Comparison of ENCODE assay signal across 19 cellular contexts in genomic region chr21:25458484-25458883, GRCh38.
DNase-seq lines count a peak whose midpoint lies in the region; ATAC-seq, FAIRE-seq and TF ChIP-seq lines count a peak whose summit lies in the region.
"Had no signal": no experiment of that assay in that cellular context is flagged by ENCODE, and none has a peak within 500 bp of the region (broad histone marks: within the 10 kb centered on the region; RNA-seq: fewer than 3 reads in every experiment).

No MANE protein-coding gene starts in this region.

- no peak for ATAC-seq in activated CD8-positive, alpha-beta T cell treated with anti-CD3 and anti-CD28 coated beads, Interleukin-2, amount 10 ng/mL, durations not matched to agents 7 days and 5 days
- ATAC-seq in naive thymus-derived CD4-positive, alpha-beta T cell = no peak
- ATAC-seq in GM18505 (IDR thresholded peaks at IDR 0.05; ENCODE audit: unreplicated experiment) (no peak), GM21717 (IDR thresholded peaks at IDR 0.05; ENCODE audit: unreplicated experiment) (no peak)
- ATAC-seq: A549 had no signal

- no peaks in the 10 kb centered on the region for H3K36me3 ChIP-seq in naive thymus-derived CD4-positive, alpha-beta T cell (ENCODE audit: control insufficient read depth in 2 of 3, insufficient read depth in 3 of 3, low read length in 3 of 3)
- no peaks in the 10 kb centered on the region for H3K36me3 ChIP-seq in left ventricle myocardium inferior
- H3K36me3 ChIP-seq: brain microvascular endothelial cell, tibial nerve had no signal

- CTCF ChIA-PET in activated CD8-positive, alpha-beta T cell treated with anti-CD3 and anti-CD28 coated beads, Interleukin-2, amount 10 ng/mL, durations not matched to agents 7 days and 5 days (lab: Charles Lee) = interaction anchor here (1.2 to 2.0 kb wide), 2 partner anchors 49 to 107 kb away, joined by 3 to 6 read pairs; no protein-coding TSS in a partner anchor
- CTCF ChIA-PET in naive thymus-derived CD4-positive, alpha-beta T cell (lab: Charles Lee) = no interaction called here

- H3K4me3 ChIP-seq in naive thymus-derived CD4-positive, alpha-beta T cell (ENCODE audit: low read length) = no peak overlapping the region
- no peak overlapping the region for H3K4me3 ChIP-seq in left ventricle myocardium inferior
- H3K4me3 ChIP-seq: A549, tibial nerve had no signal

- peaks cover 53% of the 10 kb centered on the region for H3K4me1 Mint-ChIP-seq in activated CD4-positive, alpha-beta T cell treated with anti-CD3 and anti-CD28 coated beads, Interleukin-2, amount 10 ng/mL, durations not matched to agents 24 days and 14 days
- peaks cover 54% of the 10 kb centered on the region for H3K4me1 Mint-ChIP-seq in activated CD8-positive, alpha-beta T cell treated with anti-CD3 and anti-CD28 coated beads, Interleukin-2, amount 10 ng/mL, durations not matched to agents 7 days and 5 days (ENCODE audit: low read depth)
- peaks cover 5 to 48% (median 25%) of the 10 kb centered on the region in 7 donors for H3K4me1 Mint-ChIP-seq in naive thymus-derived CD4-positive, alpha-beta T cell

- peaks cover 11% of the 10 kb centered on the region for H3K36me3 Mint-ChIP-seq in activated CD4-positive, alpha-beta T cell treated with anti-CD3 and anti-CD28 coated beads, Interleukin-2, amount 10 ng/mL, durations not matched to agents 24 days and 14 days (ENCODE audit: low read depth)
- peaks cover 7% of the 10 kb centered on the region for H3K36me3 Mint-ChIP-seq in activated CD8-positive, alpha-beta T cell treated with anti-CD3 and anti-CD28 coated beads, Interleukin-2, amount 10 ng/mL, durations not matched to agents 7 days and 5 days (ENCODE audit: low read depth)
- peaks cover 0 to 7% (median 0%) of the 10 kb centered on the region in 5 donors for H3K36me3 Mint-ChIP-seq in naive thymus-derived CD4-positive, alpha-beta T cell

- TF ChIP-seq POLR2A in GM12892 (IDR thresholded peaks at IDR 0.05; ENCODE audit: low read depth, low read length) (no peak), GM18505 (IDR thresholded peaks at IDR 0.05; ENCODE audit: borderline replicate concordance, extremely low read depth, insufficient read depth, insufficient read length) (no peak)

- H3K9me3 Mint-ChIP-seq in activated CD4-positive, alpha-beta T cell treated with anti-CD3 and anti-CD28 coated beads, Interleukin-2, amount 10 ng/mL, durations not matched to agents 24 days and 14 days = peaks cover 9% of the 10 kb centered on the region
- H3K9me3 Mint-ChIP-seq in activated CD8-positive, alpha-beta T cell treated with anti-CD3 and anti-CD28 coated beads, Interleukin-2, amount 10 ng/mL, durations not matched to agents 7 days and 5 days (ENCODE audit: insufficient read depth) = no peaks in the 10 kb centered on the region
- H3K9me3 Mint-ChIP-seq in naive thymus-derived CD4-positive, alpha-beta T cell = peaks cover 0 to 8% (median 0%) of the 10 kb centered on the region in 11 donors

- FAIRE-seq in GM12892 (lab: Jason Lieb, UNC) = peak; percentile 86
- FAIRE-seq: A549, frontal cortex had no signal

- no peak for TF ChIP-seq CTCF in left ventricle myocardium inferior (IDR thresholded peaks at IDR 0.05; ENCODE audit: borderline replicate concordance)

- no peak for DNase-seq in activated CD4-positive, alpha-beta T cell treated with anti-CD3 and anti-CD28 coated beads, Interleukin-2, amount 10 ng/mL, durations not matched to agents 24 days and 14 days
- DNase-seq in activated CD4-positive, alpha-beta T cell treated with anti-CD3 and anti-CD28 coated beads, Interleukin-2, amount 50 U/mL, for 48 hours = no peak
- DNase-seq in GM12892 (ENCODE audit: insufficient read length) (no peak), left ventricle myocardium inferior (no peak)
- DNase-seq in activated CD8-positive, alpha-beta T cell treated with anti-CD3 and anti-CD28 coated beads, Interleukin-2, amount 10 ng/mL, durations not matched to agents 7 days and 5 days = no peak
- no peak for DNase-seq in naive thymus-derived CD4-positive, alpha-beta T cell
- DNase-seq: activated CD8-positive, alpha-beta memory T cell treated with anti-CD3 and anti-CD28 coated beads for 24 hours; activated naive CD4-positive, alpha-beta T cell treated with Interleukin-2 at 50 U/mL for 16 hours; brain microvascular endothelial cell; cortex of kidney; HCEC 1CT; kidney glomerular epithelial cell; MM.1S; NCI-H1694 had no signal

- no peaks in the 10 kb centered on the region for H3K9me3 ChIP-seq in naive thymus-derived CD4-positive, alpha-beta T cell (ENCODE audit: control insufficient read depth in 2 of 3, low read length in 3 of 3)
- no peaks in the 10 kb centered on the region for H3K9me3 ChIP-seq in left ventricle myocardium inferior (replicated peaks)
- H3K9me3 ChIP-seq: A549, tibial nerve had no signal

- peak overlapping the region; percentile 34 for H3K4me3 Mint-ChIP-seq in activated CD4-positive, alpha-beta T cell treated with anti-CD3 and anti-CD28 coated beads, Interleukin-2, amount 10 ng/mL, durations not matched to agents 24 days and 14 days
- H3K4me3 Mint-ChIP-seq in activated CD8-positive, alpha-beta T cell treated with anti-CD3 and anti-CD28 coated beads, Interleukin-2, amount 10 ng/mL, durations not matched to agents 7 days and 5 days = no peak overlapping the region
- peak overlapping the region in 4 of 10 donors; percentile 10 to 33 (median 24) for H3K4me3 Mint-ChIP-seq in naive thymus-derived CD4-positive, alpha-beta T cell

- H3K27ac Mint-ChIP-seq in activated CD4-positive, alpha-beta T cell treated with anti-CD3 and anti-CD28 coated beads, Interleukin-2, amount 10 ng/mL, durations not matched to agents 24 days and 14 days = peak overlapping the region; percentile 94
- peak overlapping the region; percentile 53 for H3K27ac Mint-ChIP-seq in activated CD8-positive, alpha-beta T cell treated with anti-CD3 and anti-CD28 coated beads, Interleukin-2, amount 10 ng/mL, durations not matched to agents 7 days and 5 days
- peak overlapping the region in 7 of 9 donors; percentile 5 to 43 (median 28) for H3K27ac Mint-ChIP-seq in naive thymus-derived CD4-positive, alpha-beta T cell

- H3K27me3 ChIP-seq in naive thymus-derived CD4-positive, alpha-beta T cell (ENCODE audit: control insufficient read depth in 2 of 2, insufficient read depth in 2 of 2, low read length in 2 of 2) = no peaks in the 10 kb centered on the region
- no peaks in the 10 kb centered on the region for H3K27me3 ChIP-seq in left ventricle myocardium inferior (ENCODE audit: low read depth)
- H3K27me3 ChIP-seq: brain microvascular endothelial cell, tibial nerve had no signal

- intact Hi-C loops in activated CD4-positive, alpha-beta T cell treated with anti-CD3 and anti-CD28 coated beads, Interleukin-2, amount 10 ng/mL, durations not matched to agents 24 days and 14 days (cut with micrococcal nuclease) = no loop called here
- intact Hi-C loops in naive thymus-derived CD4-positive, alpha-beta T cell (cut with micrococcal nuclease) = loop anchor here in 1 of 2 donors (5.0 kb wide), 1 partner anchor 279 kb away; no protein-coding TSS in a partner anchor
- intact Hi-C loops in left ventricle myocardium inferior (cut with micrococcal nuclease) = no loop called here

- H3K27ac ChIP-seq in naive thymus-derived CD4-positive, alpha-beta T cell (ENCODE audit: low read depth, low read length) = no peak overlapping the region
- H3K27ac ChIP-seq in left ventricle myocardium inferior (replicated peaks) = no peak overlapping the region
- H3K27ac ChIP-seq: A549 had no signal

- peaks cover 0 to 5% of the 10 kb centered on the region in 2 donors for H3K4me1 ChIP-seq in naive thymus-derived CD4-positive, alpha-beta T cell (ENCODE audit: control insufficient read depth in 2 of 2, insufficient read depth in 2 of 2, low read length in 2 of 2)
- peaks cover 9% of the 10 kb centered on the region for H3K4me1 ChIP-seq in left ventricle myocardium inferior
- H3K4me1 ChIP-seq: A549 had no signal

- H3K27me3 Mint-ChIP-seq in activated CD4-positive, alpha-beta T cell treated with anti-CD3 and anti-CD28 coated beads, Interleukin-2, amount 10 ng/mL, durations not matched to agents 24 days and 14 days = no peaks in the 10 kb centered on the region
- no peaks in the 10 kb centered on the region for H3K27me3 Mint-ChIP-seq in activated CD8-positive, alpha-beta T cell treated with anti-CD3 and anti-CD28 coated beads, Interleukin-2, amount 10 ng/mL, durations not matched to agents 7 days and 5 days (ENCODE audit: low read depth)
- H3K27me3 Mint-ChIP-seq in naive thymus-derived CD4-positive, alpha-beta T cell = no peaks in the 10 kb centered on the region

- POLR2A ChIA-PET in activated CD8-positive, alpha-beta T cell treated with anti-CD3 and anti-CD28 coated beads, Interleukin-2, amount 10 ng/mL, durations not matched to agents 7 days and 5 days (lab: Charles Lee) = no interaction called here
- POLR2A ChIA-PET in naive thymus-derived CD4-positive, alpha-beta T cell (lab: Charles Lee) = no interaction called here

Comparison
In these comparisons a context has a peak if more than half of its experiments do, and no peak if none do; other contexts are left out.
1. H3K27ac Mint-ChIP-seq: peak in every context shown above with its lines; median percentile 94 in activated CD4-positive, alpha-beta T cell treated with anti-CD3 and anti-CD28 coated beads, Interleukin-2, amount 10 ng/mL, durations not matched to agents 24 days and 14 days; 53 in activated CD8-positive, alpha-beta T cell treated with anti-CD3 and anti-CD28 coated beads, Interleukin-2, amount 10 ng/mL, durations not matched to agents 7 days and 5 days; 28 in naive thymus-derived CD4-positive, alpha-beta T cell.